ENCODE assay signal across 20 cellular contexts in genomic region chr14:103708750-103709187, GRCh38. TPM values are rescaled to one million over a fixed set of nuclear protein-coding genes. Genes with fewer than 3 reads are reported as not detected.
DNase-seq lines count a peak whose midpoint lies in the region; ATAC-seq, FAIRE-seq and TF ChIP-seq lines count a peak whose summit lies in the region.
"Had no signal": no experiment of that assay in that cellular context is flagged by ENCODE, and none has a peak within 500 bp of the region (broad histone marks: within the 10 kb centered on the region; RNA-seq: fewer than 3 reads in every experiment).

No MANE protein-coding gene starts in this region.

- no peak for DNase-seq in GM12891 (ENCODE audit: insufficient read length, low spot score)
- peak in 23 of 42 donors; percentile 27 to 74 (median 48) for DNase-seq in head of caudate nucleus
- peak in 1 of 2 donors; percentile 78 for DNase-seq in psoas muscle
- DNase-seq in GM13977 (ENCODE audit: low spot score) = no peak
- DNase-seq in natural killer cell = no peak
- no peak for DNase-seq in stimulated activated CD4-positive, alpha-beta T cell treated with anti-CD3 and anti-CD28 coated beads, Interleukin-1b, Interleukin-23, amount 100 ng/mL, for 48 hours
- DNase-seq: activated CD4-positive, alpha-beta T cell treated with anti-CD3 and anti-CD28 coated beads, Interleukin-2, amount 50 U/mL, for 4 hours; activated T-cell treated with anti-CD3 and anti-CD28 coated beads, Interleukin-2, amount 50 U/mL, for 72 hours; GF-D8; NCI-H1694; stimulated activated CD4-positive, alpha-beta T cell treated with anti-CD3 and anti-CD28 coated beads, Interleukin-4, amount 100 ng/mL, for 4 hours had no signal

- intact Hi-C loops in head of caudate nucleus (cut with DNase I) (loop anchor here (10.0 kb wide), 1 partner anchor 74 kb away; no protein-coding TSS in a partner anchor), psoas muscle (cut with DNase I) (no loop called here), natural killer cell (cut with micrococcal nuclease) (no loop called here)

- no peaks in the 10 kb centered on the region for H3K27me3 Mint-ChIP-seq in natural killer cell (ENCODE audit: low read depth in 2 of 2)
- H3K27me3 Mint-ChIP-seq: B cell, type B pancreatic cell had no signal

- peaks cover 6 to 14% of the 10 kb centered on the region in 2 donors for H3K4me1 Mint-ChIP-seq in natural killer cell

- no peaks in the 10 kb centered on the region for H3K9me3 Mint-ChIP-seq in natural killer cell
- H3K9me3 Mint-ChIP-seq: activated T-cell treated with anti-CD3 and anti-CD28 coated beads, Interleukin-2, amount 50 U/mL, for 72 hours; mesothelial cell of epicardium; type B pancreatic cell had no signal

- peaks cover 0 to 45% of the 10 kb centered on the region in 2 donors for H3K36me3 ChIP-seq in psoas muscle (ENCODE audit: insufficient read depth in 1 of 2, low read depth in 1 of 2)

- TF ChIP-seq CTCF in psoas muscle (IDR thresholded peaks at IDR 0.05) (no peak), GM13977 (IDR thresholded peaks at IDR 0.05; ENCODE audit: extremely low read depth, insufficient read depth, missing control alignments) (no peak), natural killer cell (IDR thresholded peaks at IDR 0.05) (no peak)

- H3K4me3 Mint-ChIP-seq in natural killer cell = no peak overlapping the region
- H3K4me3 Mint-ChIP-seq: activated T-cell treated with anti-CD3 and anti-CD28 coated beads, Interleukin-2, amount 50 U/mL, for 72 hours; B cell; mesothelial cell of epicardium; type B pancreatic cell had no signal

- 19 to 43% (median 30%) methylated on average over 18 of the region's 18 CpGs for WGBS in psoas muscle, 3 donors

- H3K27ac ChIP-seq in angular gyrus (ENCODE audit: low read depth, low read length) (peak overlapping the region; percentile 20), psoas muscle (no peak overlapping the region)
- H3K27ac ChIP-seq: neutrophil, SJSA1 had no signal

- no peaks in the 10 kb centered on the region for H3K27me3 ChIP-seq in psoas muscle (ENCODE audit: insufficient read depth in 3 of 3, low read length in 2 of 3)
- H3K27me3 ChIP-seq: neutrophil, SJSA1 had no signal

- H3K9me3 ChIP-seq in psoas muscle = no peaks in the 10 kb centered on the region
- H3K9me3 ChIP-seq: HAP-1, neutrophil, SJSA1 had no signal

- ATAC-seq in psoas muscle (peak; percentile 26 to 66 (median 54)), GM19395 (IDR thresholded peaks at IDR 0.05; ENCODE audit: unreplicated experiment) (no peak), natural killer cell (no peak)
- ATAC-seq: activated T-cell treated with anti-CD3 and anti-CD28 coated beads, Interleukin-2, amount 50 U/mL, for 72 hours had no signal

- TF ChIP-seq POLR2A in GM12891 (IDR thresholded peaks at IDR 0.05; ENCODE audit: low read depth, low read length) = no peak

- no peak overlapping the region for H3K4me3 ChIP-seq in psoas muscle
- H3K4me3 ChIP-seq: HAP-1, SJSA1 had no signal

- no peak for FAIRE-seq in GM12891 (lab: Jason Lieb, UNC)
- FAIRE-seq: islet of Langerhans had no signal

- H3K4me1 ChIP-seq in psoas muscle = peaks cover 36% of the 10 kb centered on the region

- in situ Hi-C loops in GM13977 (cut with MboI; ENCODE audit: low pct_unique_long_range_greater_than_20kb, low sequenced_read_pairs, unreplicated experiment) = no loop called here

- H3K27ac Mint-ChIP-seq in natural killer cell = no peak overlapping the region
- H3K27ac Mint-ChIP-seq: activated T-cell treated with anti-CD3 and anti-CD28 coated beads, Interleukin-2, amount 50 U/mL, for 72 hours; B cell; mesothelial cell of epicardium; type B pancreatic cell had no signal

- H3K36me3 Mint-ChIP-seq in natural killer cell = no peaks in the 10 kb centered on the region

TF ChIP-seq in GM12891, 5 proteins besides CTCF, POLR2A, EP300 and RAD21:
- TF ChIP-seq TAF1 (IDR thresholded peaks at IDR 0.05; ENCODE audit: low read depth, low read length) (no peak), PAX5 (IDR thresholded peaks at IDR 0.05; ENCODE audit: insufficient read depth, low read length, severe bottlenecking) (no peak), POLR2AphosphoS5 (IDR thresholded peaks at IDR 0.05; ENCODE audit: low read depth, low read length) (0 out of 2 replicates have a peak, but pooled peaks have one; percentile 39)

RNA-seq across cellular contexts. Expression of gene XRCC3, which starts 6.5 kb away (rescaled TPM):
- polyA plus RNA-seq in GM12891 (2012; ENCODE audit: low read depth, missing spikeins) = 21.0 TPM
- total RNA-seq in psoas muscle = 1 to 10 TPM; 1.1 to 2.5 (median 1.4) TPM
- 1 to 10 TPM in 2 of 3 donors, under 1 TPM in 1; 1.00 to 2.5 (median 1.8) TPM for polyA plus RNA-seq in psoas muscle
- 10 to 100 TPM; 11.6 to 12.8 (median 12.7) TPM for total RNA-seq in natural killer cell

RNA-seq across cellular contexts. Expression of gene ZFYVE21, which starts 6.8 kb away (rescaled TPM):
- 11.1 TPM for polyA plus RNA-seq in GM12891 (2012; ENCODE audit: low read depth, missing spikeins)
- 10 to 100 TPM; 14.3 to 27.1 (median 20.8) TPM for total RNA-seq in psoas muscle
- 10 to 100 TPM; 14.0 to 21.7 (median 16.9) TPM for polyA plus RNA-seq in psoas muscle
- 10 to 100 TPM in 1 of 3 donors, 1 to 10 TPM in 2; 5.9 to 10.7 (median 8.5) TPM for total RNA-seq in natural killer cell

Comparison
In these comparisons a context has a peak if more than half of its experiments do, and no peak if none do; other contexts are left out.
1. DNase-seq: peak in head of caudate nucleus (23 of 42); none in GM12891 (single experiment), GM13977 (single experiment), natural killer cell (single experiment) and stimulated activated CD4-positive, alpha-beta T cell treated with anti-CD3 and anti-CD28 coated beads, Interleukin-1b, Interleukin-23, amount 100 ng/mL, for 48 hours (single experiment).
2. ATAC-seq: peak in psoas muscle (4 of 4); none in GM19395 (single experiment) and natural killer cell (0 of 3).